Comparison of ENCODE assay signal across 8 cellular contexts in the genomic region with DNA sequence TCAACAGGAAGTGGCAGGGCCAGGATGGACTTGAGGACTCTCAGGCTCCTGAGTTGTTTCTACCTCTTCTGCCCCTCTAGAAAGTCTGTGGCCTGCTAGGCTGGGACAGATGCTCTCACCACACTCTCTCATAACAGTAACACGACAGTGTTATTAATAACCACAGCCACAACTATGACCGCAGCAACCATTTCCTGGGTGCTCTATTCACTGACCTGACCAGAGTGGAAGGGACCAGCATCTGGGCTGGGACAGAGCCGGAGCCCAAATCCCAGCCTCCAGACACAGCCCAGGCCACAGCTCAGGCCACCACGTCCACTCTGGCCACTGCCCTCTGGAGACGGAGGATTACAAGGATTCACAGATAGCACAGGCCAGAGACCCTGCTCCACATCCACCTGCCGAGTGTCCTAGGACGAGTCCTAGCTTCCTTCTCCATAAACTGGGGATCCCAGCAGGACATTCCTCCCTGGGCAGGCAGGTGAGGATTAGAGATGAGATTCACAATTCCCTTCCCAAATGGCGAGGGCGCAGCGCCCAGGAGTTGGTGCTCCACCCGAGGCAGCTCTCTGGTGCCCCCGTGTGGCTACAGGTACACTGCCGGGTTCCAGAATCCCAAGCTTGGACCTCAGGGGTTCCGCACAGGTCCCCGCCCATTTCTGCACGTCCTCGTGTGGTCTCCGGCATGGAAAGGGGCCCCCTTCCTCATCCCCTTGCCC. TPM values are rescaled to one million over a fixed set of nuclear protein-coding genes. Genes with fewer than 3 reads are reported as not detected.
A peak's percentile ranks its signal among the peaks of the same experiment; 100 is the strongest.
DNase-seq lines count a peak whose midpoint lies in the region; ATAC-seq and TF ChIP-seq lines count a peak whose summit lies in the region.

No MANE protein-coding gene starts in this region.

- H3K27ac ChIP-seq in RWPE2 (ENCODE audit: poor library complexity, severe bottlenecking), result no peak overlapping the region
- no peak overlapping the region for H3K27ac ChIP-seq in hepatocyte

- H3K79me2 ChIP-seq in hepatocyte, result no peaks in the 10 kb centered on the region

- TF ChIP-seq CTCF in RWPE2 (IDR thresholded peaks at IDR 0.05; ENCODE audit: poor library complexity, severe bottlenecking), result peak; percentile 84
- TF ChIP-seq CTCF in hepatocyte (IDR thresholded peaks at IDR 0.05; ENCODE audit: poor library complexity), result peak; percentile 69

- H4K20me1 ChIP-seq in hepatocyte (ENCODE audit: insufficient read depth, poor library complexity, severe bottlenecking), result no peaks in the 10 kb centered on the region

- no peaks in the 10 kb centered on the region for H3K36me3 ChIP-seq in RWPE2 (ENCODE audit: low read depth)
- no peaks in the 10 kb centered on the region for H3K36me3 ChIP-seq in adipocyte (ENCODE audit: control insufficient read depth, insufficient read depth, low read length, severe bottlenecking)
- H3K36me3 ChIP-seq in hepatocyte (replicated peaks; ENCODE audit: insufficient read depth, low read depth), result no peaks in the 10 kb centered on the region

- H3K27me3 ChIP-seq in RWPE2 (ENCODE audit: insufficient read depth, poor library complexity, severe bottlenecking), result peaks cover 5% of the 10 kb centered on the region
- peaks cover 52% of the 10 kb centered on the region for H3K27me3 ChIP-seq in adipocyte (replicated peaks; ENCODE audit: control insufficient read depth, insufficient read depth, low read length)
- peaks cover 10% of the 10 kb centered on the region for H3K27me3 ChIP-seq in hepatocyte

- H3K9me3 ChIP-seq in RWPE2 (ENCODE audit: severe bottlenecking), result no peaks in the 10 kb centered on the region
- H3K9me3 ChIP-seq in adipocyte (ENCODE audit: control insufficient read depth, low read length), result peaks cover 5% of the 10 kb centered on the region
- no peaks in the 10 kb centered on the region for H3K9me3 ChIP-seq in hepatocyte (ENCODE audit: low read depth)

- no peak overlapping the region for H2AFZ ChIP-seq in hepatocyte

- no peak overlapping the region for H3K4me2 ChIP-seq in hepatocyte

- H3K4me3 ChIP-seq in RWPE2 (ENCODE audit: severe bottlenecking), result no peak overlapping the region
- H3K4me3 ChIP-seq in adipocyte (ENCODE audit: low read length), result no peak overlapping the region
- no peak overlapping the region for H3K4me3 ChIP-seq in hepatocyte

- H3K4me1 ChIP-seq in RWPE2 (ENCODE audit: insufficient read depth, poor library complexity, severe bottlenecking) (no peaks in the 10 kb centered on the region), adipocyte (ENCODE audit: control insufficient read depth, insufficient read depth, low read length) (no peaks in the 10 kb centered on the region), hepatocyte (ENCODE audit: insufficient read depth) (no peaks in the 10 kb centered on the region)

- peak; percentile 85 for ATAC-seq in GM18867 (IDR thresholded peaks at IDR 0.05; ENCODE audit: unreplicated experiment)
- peak; percentile 65 for ATAC-seq in HG03469 (IDR thresholded peaks at IDR 0.05; ENCODE audit: unreplicated experiment)
- ATAC-seq in RWPE2 (ENCODE audit: low read depth), result peak; percentile 53; the same call in 2 of the 3 replicates

- DNase-seq in AML-193 (lab: John Stamatoyannopoulos, UW) (peak; percentile 1 to 14), RWPE2 (ENCODE audit: low spot score) (no peak), adipocyte (ENCODE audit: low read depth) (peak; percentile 76), hepatocyte (ENCODE audit: low spot score) (peak; percentile 72), globus pallidus (ENCODE audit: low spot score) (no peak)
- peak; percentile 63 to 76 for DNase-seq in stimulated activated CD4-positive, alpha-beta T cell treated with anti-CD3 and anti-CD28 coated beads, Interleukin-2, amount 100 ng/mL, for 24 hours

- no peak overlapping the region for H3K9ac ChIP-seq in adipocyte (ENCODE audit: low read length)

- H3K9me2 ChIP-seq in hepatocyte (replicated peaks; ENCODE audit: insufficient read depth), result no peaks in the 10 kb centered on the region

- WGBS in hepatocyte (ENCODE audit: low lambda C conversion rate, missing lambda C conversion rate), result 43% methylated on average over 15 of the region's 18 CpGs

RNA-seq across cellular contexts. Expression of a gene that starts 7.1 kb away (rescaled TPM):
- 0.57 TPM in 1 of 2 replicates, not detected in the other for total RNA-seq in hepatocyte
- polyA plus RNA-seq in hepatocyte, result 0.11 and 0.45 TPM in 2 replicates

RNA-seq across cellular contexts. Expression of a gene that starts 22.4 kb away (rescaled TPM):
- 0.60 and 1.1 TPM in 2 replicates for total RNA-seq in hepatocyte
- 1.7 and 2.8 TPM in 2 replicates for polyA plus RNA-seq in hepatocyte

RNA-seq across cellular contexts. Expression of a gene that starts 38.8 kb away (rescaled TPM):
- total RNA-seq in hepatocyte, result 14.4 and 17.1 TPM in 2 replicates
- 17.3 and 18.9 TPM in 2 replicates for polyA plus RNA-seq in hepatocyte

Comparison
In these comparisons a context has a peak if more than half of its experiments do, and no peak if none do; other contexts are left out.
1. DNase-seq: peak in AML-193 (2 of 2), adipocyte (single experiment), hepatocyte (single experiment) and stimulated activated CD4-positive, alpha-beta T cell treated with anti-CD3 and anti-CD28 coated beads, Interleukin-2, amount 100 ng/mL, for 24 hours (2 of 2); none in RWPE2 (single experiment) and globus pallidus (single experiment).
2. Peak in every context shown above with its lines, with median percentiles within 50 percentile points of each other: ATAC-seq.